Comparison of ENCODE assay signal across 29 cellular contexts in genomic region chr9:90611121-90611520, GRCh38. TPM values are rescaled to one million over a fixed set of nuclear protein-coding genes. Genes with fewer than 3 reads are reported as not detected.
"Had no signal": no experiment of that assay in that cellular context is flagged by ENCODE, and none has a peak within 500 bp of the region (broad histone marks: within the 10 kb centered on the region; RNA-seq: fewer than 3 reads in every experiment).

No MANE protein-coding gene starts in this region.

- H3K9me3 ChIP-seq: adrenal gland, ascending aorta, breast epithelium, colonic mucosa had no signal

- H3K27me3 ChIP-seq: ascending aorta, breast epithelium, cardiac muscle cell, colonic mucosa had no signal

- H3K36me3 ChIP-seq: adrenal gland, ascending aorta, breast epithelium, cardiac muscle cell, colonic mucosa had no signal

- DNase-seq: activated CD4-positive, alpha-beta memory T cell treated with anti-CD3 and anti-CD28 coated beads for 36 hours; activated CD4-positive, alpha-beta T cell treated with anti-CD3 and anti-CD28 coated beads for 36 hours; activated CD4-positive, alpha-beta T cell treated with anti-CD3 and anti-CD28 coated beads, Interleukin-2, amount 10 ng/mL, durations not matched to agents 24 days and 14 days; activated CD4-positive, CD25-positive, alpha-beta regulatory T cell; activated CD4-positive, CD25-positive, alpha-beta regulatory T cell treated with anti-CD3 and anti-CD28 coated beads, Interleukin-2, amount 50 U/mL, for 72 hours; activated CD8-positive, alpha-beta memory T cell treated with anti-CD3 and anti-CD28 coated beads, Interleukin-2, amount 10 ng/mL, durations not matched to agents 7 days and 5 days; activated CD8-positive, alpha-beta memory T cell treated with anti-CD3 and anti-CD28 coated beads, Interleukin-2, amount 50 U/mL, for 4 hours; activated CD8-positive, alpha-beta T cell treated with anti-CD3 and anti-CD28 coated beads, Interleukin-2, amount 10 ng/mL, durations not matched to agents 7 days and 5 days; activated effector memory CD4-positive, alpha-beta T cell treated with anti-CD3 and anti-CD28 coated beads, Interleukin-2, amount 50 U/mL, for 16 hours; activated naive CD4-positive, alpha-beta T cell treated with anti-CD3 and anti-CD28 coated beads for 36 hours; activated naive CD8-positive, alpha-beta T cell treated with anti-CD3 and anti-CD28 coated beads for 36 hours; activated naive CD8-positive, alpha-beta T cell treated with anti-CD3 and anti-CD28 coated beads, Interleukin-2, amount 50 U/mL, for 24 hours; activated T-cell treated with anti-CD3 and anti-CD28 coated beads, Interleukin-2, amount 50 U/mL, for 1 hour; activated T-cell treated with anti-CD3 and anti-CD28 coated beads, Interleukin-2, amount 50 U/mL, for 48 hours; adrenal gland; central memory CD4-positive, alpha-beta T cell; colonic mucosa; effector memory CD4-positive, alpha-beta T cell; endodermal cell; foreskin fibroblast; T-helper 2 cell had no signal

- H3K27ac ChIP-seq: adrenal gland, ascending aorta, breast epithelium, cardiac muscle cell, colonic mucosa had no signal

- ATAC-seq: activated CD4-positive, alpha-beta T cell treated with anti-CD3 and anti-CD28 coated beads for 36 hours; activated CD8-positive, alpha-beta memory T cell treated with anti-CD3 and anti-CD28 coated beads, Interleukin-2, amount 10 ng/mL, durations not matched to agents 7 days and 5 days; activated CD8-positive, alpha-beta T cell treated with anti-CD3 and anti-CD28 coated beads, Interleukin-2, amount 10 ng/mL, durations not matched to agents 7 days and 5 days; activated naive CD8-positive, alpha-beta T cell treated with anti-CD3 and anti-CD28 coated beads, Interleukin-2, amount 50 U/mL, for 24 hours; esophagus mucosa had no signal

- H3K4me1 ChIP-seq: adrenal gland, ascending aorta, breast epithelium, colonic mucosa had no signal

- H3K4me3 ChIP-seq: adrenal gland, ascending aorta, breast epithelium, cardiac muscle cell, colonic mucosa had no signal

RNA-seq across cellular contexts. Expression of gene DIRAS2, which starts 31.5 kb away (rescaled TPM):
- total RNA-seq: activated CD4-positive, alpha-beta memory T cell treated with anti-CD3 and anti-CD28 coated beads for 36 hours; activated CD4-positive, alpha-beta T cell treated with anti-CD3 and anti-CD28 coated beads for 36 hours; activated CD4-positive, alpha-beta T cell treated with anti-CD3 and anti-CD28 coated beads, Interleukin-2, amount 10 ng/mL, durations not matched to agents 24 days and 14 days; activated CD8-positive, alpha-beta memory T cell treated with anti-CD3 and anti-CD28 coated beads for 36 hours; activated CD8-positive, alpha-beta memory T cell treated with anti-CD3 and anti-CD28 coated beads, Interleukin-2, amount 10 ng/mL, durations not matched to agents 7 days and 5 days; activated CD8-positive, alpha-beta T cell treated with anti-CD3 and anti-CD28 coated beads, Interleukin-2, amount 10 ng/mL, durations not matched to agents 7 days and 5 days; activated naive CD4-positive, alpha-beta T cell treated with anti-CD3 and anti-CD28 coated beads for 36 hours; activated naive CD8-positive, alpha-beta T cell treated with anti-CD3 and anti-CD28 coated beads for 36 hours; activated T-helper 1 cell treated with anti-CD3 and anti-CD28 coated beads, Interleukin-12 subunit alpha, Interleukin-12 subunit beta, Interleukin-2, Interleukin-4 antibody, amounts not matched to agents 30 ng/mL and 10 ng/mL and 1 ng/mL, durations not matched to agents 14 hours and 24 hours and 36 hours; activated T-helper 2 cell treated with anti-CD3 and anti-CD28 coated beads, Interferon-gamma antibody, Interleukin-2, Interleukin-4, amounts not matched to agents 10 μg/mL and 5 μg/mL and 100 μg/mL, durations not matched to agents 14 hours and 24 hours and 36 hours; ascending aorta; esophagus mucosa; T-helper 1 cell treated with Interleukin-12 subunit alpha and Interleukin-12 subunit beta and Interleukin-4 antibody, amounts not matched to agents 30 ng/mL and 1 ng/mL, for 36 hours had no signal
